19 cellular contexts compared by ENCODE assay signal in the genomic region with DNA sequence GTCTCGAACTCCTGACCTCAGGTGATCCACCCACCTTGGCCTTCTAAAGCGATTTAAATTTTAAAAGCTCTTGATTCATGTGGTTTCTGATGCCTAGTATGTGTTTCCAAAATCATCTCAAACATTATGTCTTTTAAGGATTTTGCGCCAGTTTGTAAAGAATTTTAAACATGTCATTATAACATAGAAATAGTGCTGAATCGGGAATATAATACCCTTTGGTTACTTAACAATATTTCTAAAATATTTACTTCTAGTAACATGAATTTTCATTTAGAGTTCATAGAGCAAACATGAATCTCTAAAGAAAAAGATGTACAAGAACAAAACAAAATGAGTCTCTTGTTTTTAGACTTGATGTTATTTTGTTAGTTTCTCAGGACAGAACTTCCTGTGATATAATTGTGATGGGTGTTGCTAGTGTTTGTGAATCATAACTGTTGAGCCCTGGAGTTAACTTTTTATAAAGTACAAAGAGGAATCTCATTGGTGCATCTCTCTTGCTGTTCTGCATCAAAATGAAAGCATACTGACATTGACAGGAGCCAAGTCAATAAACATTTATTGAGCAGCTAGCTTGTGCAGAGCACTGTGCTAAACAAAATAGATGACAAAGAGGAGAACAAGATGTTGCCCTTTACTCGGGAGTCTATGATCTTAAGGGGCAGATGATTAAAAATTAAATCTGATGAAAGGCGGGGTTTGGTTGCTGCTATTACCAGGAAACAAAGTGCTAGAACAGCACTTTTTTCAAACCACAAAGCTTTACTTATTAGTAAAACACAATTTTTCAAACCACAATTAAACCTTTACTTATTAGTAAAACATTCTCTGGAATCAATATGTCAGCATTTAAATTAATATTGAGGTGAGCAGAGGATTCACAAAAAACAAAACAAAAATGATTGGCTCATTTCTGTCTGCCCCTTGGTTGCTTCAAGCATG.
A peak's percentile ranks its signal among the peaks of the same experiment; 100 is the strongest.
DNase-seq lines count a peak whose midpoint lies in the region; ATAC-seq and TF ChIP-seq lines count a peak whose summit lies in the region.
"Had no signal": no experiment of that assay in that cellular context is flagged by ENCODE, and none has a peak within 500 bp of the region (broad histone marks: within the 10 kb centered on the region; RNA-seq: fewer than 3 reads in every experiment).

No MANE protein-coding gene starts in this region.

- H3K27ac ChIP-seq in SK-N-MC (peak overlapping the region; percentile 16; the same call in 1 of the 2 replicates), gastrocnemius medialis (peak overlapping the region in 3 of 4 donors; percentile 40 to 53 (median 50))
- H3K27ac ChIP-seq: GM23248 had no signal

- no peaks in the 10 kb centered on the region for H3K27me3 ChIP-seq in gastrocnemius medialis
- H3K27me3 ChIP-seq: MG63 had no signal

- ATAC-seq in gastrocnemius medialis, result no peak
- no peak for ATAC-seq in left cardiac atrium
- ATAC-seq in GM21360 (IDR thresholded peaks at IDR 0.05; ENCODE audit: unreplicated experiment), result no peak
- ATAC-seq: HCT116 had no signal

- no peak for TF ChIP-seq POLR2A in gastrocnemius medialis (IDR thresholded peaks at IDR 0.05)

- no peak overlapping the region for H3K9ac ChIP-seq in SK-N-MC (ENCODE audit: insufficient read length)
- H3K9ac ChIP-seq: GM23248 had no signal

- H3K36me3 Mint-ChIP-seq in MCF 10A (ENCODE audit: insufficient read depth, unreplicated experiment), result peaks cover 33% of the 10 kb centered on the region
- H3K36me3 Mint-ChIP-seq: CD4-positive, alpha-beta memory T cell had no signal

- no peaks in the 10 kb centered on the region for H3K4me1 Mint-ChIP-seq in MCF 10A (ENCODE audit: insufficient read depth, unreplicated experiment)

- intact Hi-C loops in gastrocnemius medialis (cut with DNase I; ENCODE audit: low total_unique reads), result no loop called here
- intact Hi-C loops in left cardiac atrium (cut with DNase I), result no loop called here
- intact Hi-C loops in MCF 10A (cut with micrococcal nuclease), result no loop called here

- CTCF ChIA-PET in MCF 10A (lab: Yijun Ruan, JAX), result interaction anchor here (0.5 to 0.8 kb wide), 4 partner anchors 8 to 396 kb away, joined by 3 read pairs; no protein-coding TSS in a partner anchor

- in situ Hi-C loops in gastrocnemius medialis (cut with MboI; ENCODE audit: low sequenced_read_pairs in 4 of 4), result no loop called here

- no TSS peak for BruUV-seq in MCF 10A (replicated peaks; lab: Mats Ljungman, UMichigan)

- no peaks in the 10 kb centered on the region for H3K27me3 Mint-ChIP-seq in MCF 10A (ENCODE audit: insufficient read depth, unreplicated experiment)
- H3K27me3 Mint-ChIP-seq: CD4-positive, alpha-beta memory T cell had no signal

- H3K9me3 ChIP-seq in SK-N-MC (ENCODE audit: low read depth, low read length) (no peaks in the 10 kb centered on the region), gastrocnemius medialis (no peaks in the 10 kb centered on the region)
- H3K9me3 ChIP-seq: MG63 had no signal

- H3K36me3 ChIP-seq in SK-N-MC (ENCODE audit: insufficient read depth, low read length) (no peaks in the 10 kb centered on the region), gastrocnemius medialis (peaks cover 0 to 11% of the 10 kb centered on the region in 2 donors)
- H3K36me3 ChIP-seq: MG63 had no signal

- no peak overlapping the region for H3K27ac Mint-ChIP-seq in MCF 10A (ENCODE audit: low read depth, unreplicated experiment)

- no peaks in the 10 kb centered on the region for H3K9me3 Mint-ChIP-seq in MCF 10A (ENCODE audit: unreplicated experiment)

- no peak overlapping the region for H3K4me3 Mint-ChIP-seq in MCF 10A (ENCODE audit: unreplicated experiment)

- TF ChIP-seq CTCF in fibroblast of villous mesenchyme (IDR thresholded peaks at IDR 0.05; ENCODE audit: insufficient read depth, low read depth, low read length) (no peak), gastrocnemius medialis (IDR thresholded peaks at IDR 0.05 in 4 of 5, conservative IDR thresholded peaks at IDR 0.05 in 1 of 5) (no peak), MCF 10A (IDR thresholded peaks at IDR 0.05; ENCODE audit: unreplicated experiment) (no peak)

- POLR2A ChIA-PET in MCF 10A (lab: Yijun Ruan, JAX), result no interaction called here

- DNase-seq in LHCN-M2 (ENCODE audit: low read depth) (peak; percentile 4), SK-N-MC (ENCODE audit: low read depth, low spot score) (no peak), fibroblast of villous mesenchyme (ENCODE audit: low read depth) (peak; percentile 63), gastrocnemius medialis (no peak), left cardiac atrium (no peak), germinal center (ENCODE audit: low spot score) (no peak), MCF 10A (ENCODE audit: unreplicated experiment) (no peak)
- DNase-seq: DMS79 treated with DMSO at 0.1 percent for 48 hours, GDM1, GM23248, MG63, NCI-H1092 treated with DMSO at 0.1 percent for 48 hours, NCI-H2081 treated with DMSO at 0.1 percent for 48 hours, NCI-H2227 treated with DMSO at 0.1 percent for 48 hours, NCI-H524, SHP77 treated with DMSO at 0.1 percent for 48 hours had no signal

- H3K4me1 ChIP-seq in gastrocnemius medialis, result peaks cover 0 to 9% of the 10 kb centered on the region in 2 donors

- H3K4me3 ChIP-seq in SK-N-MC, result no peak overlapping the region; the same call in 1 of the 2 replicates
- H3K4me3 ChIP-seq in fibroblast of villous mesenchyme (ENCODE audit: low read depth, low read length), result no peak overlapping the region
- H3K4me3 ChIP-seq in gastrocnemius medialis, result no peak overlapping the region
- H3K4me3 ChIP-seq: GM23248, MG63 had no signal

Comparison
In these comparisons a context has a peak if more than half of its experiments do, and no peak if none do; other contexts are left out.
1. DNase-seq: peak in LHCN-M2 (single experiment) and fibroblast of villous mesenchyme (single experiment); none in SK-N-MC (single experiment), gastrocnemius medialis (0 of 2), left cardiac atrium (single experiment), germinal center (single experiment) and MCF 10A (single experiment).